ENCODE assay signal across 1 cellular context in genomic region chr3:184771158-184771730, GRCh38.
TF ChIP-seq lines count a peak whose summit lies in the region.

No MANE protein-coding gene starts in this region.

TF ChIP-seq in GM23338, 12 proteins besides CTCF, POLR2A, EP300 and RAD21 (continued from another document):
- no peak for TF ChIP-seq ZNF462 (CRISPR knock-in tag; IDR thresholded peaks at IDR 0.05)
- TF ChIP-seq ETS1 (IDR thresholded peaks at IDR 0.05): no peak
- no peak for TF ChIP-seq JUNB (IDR thresholded peaks at IDR 0.05; ENCODE audit: unreplicated experiment)
- TF ChIP-seq ZNF114 (CRISPR knock-in tag; IDR thresholded peaks at IDR 0.05): no peak
- TF ChIP-seq, protein P1, sequence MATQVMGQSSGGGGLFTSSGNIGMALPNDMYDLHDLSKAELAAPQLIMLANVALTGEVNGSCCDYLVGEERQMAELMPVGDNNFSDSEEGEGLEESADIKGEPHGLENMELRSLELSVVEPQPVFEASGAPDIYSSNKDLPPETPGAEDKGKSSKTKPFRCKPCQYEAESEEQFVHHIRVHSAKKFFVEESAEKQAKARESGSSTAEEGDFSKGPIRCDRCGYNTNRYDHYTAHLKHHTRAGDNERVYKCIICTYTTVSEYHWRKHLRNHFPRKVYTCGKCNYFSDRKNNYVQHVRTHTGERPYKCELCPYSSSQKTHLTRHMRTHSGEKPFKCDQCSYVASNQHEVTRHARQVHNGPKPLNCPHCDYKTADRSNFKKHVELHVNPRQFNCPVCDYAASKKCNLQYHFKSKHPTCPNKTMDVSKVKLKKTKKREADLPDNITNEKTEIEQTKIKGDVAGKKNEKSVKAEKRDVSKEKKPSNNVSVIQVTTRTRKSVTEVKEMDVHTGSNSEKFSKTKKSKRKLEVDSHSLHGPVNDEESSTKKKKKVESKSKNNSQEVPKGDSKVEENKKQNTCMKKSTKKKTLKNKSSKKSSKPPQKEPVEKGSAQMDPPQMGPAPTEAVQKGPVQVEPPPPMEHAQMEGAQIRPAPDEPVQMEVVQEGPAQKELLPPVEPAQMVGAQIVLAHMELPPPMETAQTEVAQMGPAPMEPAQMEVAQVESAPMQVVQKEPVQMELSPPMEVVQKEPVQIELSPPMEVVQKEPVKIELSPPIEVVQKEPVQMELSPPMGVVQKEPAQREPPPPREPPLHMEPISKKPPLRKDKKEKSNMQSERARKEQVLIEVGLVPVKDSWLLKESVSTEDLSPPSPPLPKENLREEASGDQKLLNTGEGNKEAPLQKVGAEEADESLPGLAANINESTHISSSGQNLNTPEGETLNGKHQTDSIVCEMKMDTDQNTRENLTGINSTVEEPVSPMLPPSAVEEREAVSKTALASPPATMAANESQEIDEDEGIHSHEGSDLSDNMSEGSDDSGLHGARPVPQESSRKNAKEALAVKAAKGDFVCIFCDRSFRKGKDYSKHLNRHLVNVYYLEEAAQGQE (IDR thresholded peaks at IDR 0.05; ENCODE audit: unreplicated experiment): no peak
- no peak for TF ChIP-seq POLR2AphosphoS5 (IDR thresholded peaks at IDR 0.05; ENCODE audit: low read depth)
- no peak for TF ChIP-seq EZH2phosphoT487 (IDR thresholded peaks at IDR 0.05; ENCODE audit: unreplicated experiment)
- no peak for TF ChIP-seq ZNF331 (CRISPR knock-in tag; IDR thresholded peaks at IDR 0.05; ENCODE audit: low read depth)
- TF ChIP-seq CREB1 (CRISPR knock-in tag; IDR thresholded peaks at IDR 0.05; ENCODE audit: low read depth): no peak
TF ChIP-seq in GM23338: peak in this region for 0.
